1 cellular context compared by ENCODE assay signal in genomic region chr1:243623831-243624230, GRCh38.
TF ChIP-seq lines count a peak whose summit lies in the region.

No MANE protein-coding gene starts in this region.

TF ChIP-seq in GM23338, 12 proteins besides CTCF, POLR2A, EP300 and RAD21 (continued from another document):
- TF ChIP-seq ZNF462 (CRISPR knock-in tag; IDR thresholded peaks at IDR 0.05) (no peak), ZNF331 (CRISPR knock-in tag; IDR thresholded peaks at IDR 0.05; ENCODE audit: low read depth) (no peak)
